Comparison of ENCODE assay signal across 8 cellular contexts in the genomic region with DNA sequence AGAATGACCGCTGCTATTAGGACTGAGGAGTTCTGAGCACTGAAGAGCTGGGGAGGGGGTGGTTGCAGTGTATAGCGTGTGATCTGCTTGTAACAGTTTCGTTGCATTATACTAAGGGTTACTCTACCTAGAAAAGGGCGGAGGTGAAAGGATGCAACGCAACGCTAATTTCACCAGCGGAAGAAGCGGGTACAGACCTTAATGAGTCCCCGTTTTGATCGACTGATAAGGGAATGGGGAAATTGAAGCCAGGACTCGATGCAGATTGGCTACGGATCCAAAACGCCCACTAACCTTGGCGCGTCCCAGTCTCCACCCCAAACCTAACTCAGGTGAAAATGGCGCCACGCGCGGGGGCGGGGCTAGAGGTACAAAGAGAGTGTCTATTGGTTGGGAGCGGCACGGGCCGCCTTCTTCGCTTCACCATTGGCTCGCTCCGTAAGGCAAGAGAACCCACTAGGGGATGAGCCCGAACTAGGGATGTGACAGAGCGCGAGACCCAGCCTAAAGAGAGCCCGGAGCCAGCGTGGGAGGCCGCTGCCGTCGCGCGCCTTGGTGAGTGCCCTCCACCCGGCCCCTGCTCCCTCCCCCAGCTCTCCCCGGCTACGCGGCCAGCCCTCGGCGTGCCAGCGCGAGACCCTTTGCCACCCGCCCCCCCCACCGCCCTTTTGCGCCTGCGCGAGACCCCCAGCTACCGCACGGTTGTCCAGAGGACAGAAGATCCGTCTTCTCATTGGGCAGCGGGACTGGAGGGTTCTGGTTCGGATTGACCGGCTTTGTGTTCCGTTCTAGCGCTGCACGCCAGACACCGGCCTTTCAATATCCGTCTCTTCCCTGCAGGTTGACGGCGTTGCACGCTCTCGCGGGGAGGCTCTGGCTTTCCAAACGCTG. TPM values are rescaled to one million over a fixed set of nuclear protein-coding genes. Genes with fewer than 3 reads are reported as not detected.
DNase-seq lines count a peak whose midpoint lies in the region; ATAC-seq and TF ChIP-seq lines count a peak whose summit lies in the region.

EBP (plus strand) TSS at position 456 of the 891 bp plus-strand sequence. CDS start 1,964 bp downstream, outside the sequence.

- peak within 1 kb of the TSS; percentile 88 for H3K27ac Mint-ChIP-seq in activated B cell treated with CpG ODN at 0.5 μM for 24 hours

- intact Hi-C loops in activated B cell treated with CpG ODN at 0.5 μM for 24 hours (cut with micrococcal nuclease), result loop anchor here (1.0 to 2.0 kb wide), 4 partner anchors 13 to 863 kb away; partner anchors contain the start of genes FTSJ1, PORCN, TBC1D25 and UXT

- H3K36me3 Mint-ChIP-seq in activated B cell treated with CpG ODN at 0.5 μM for 24 hours (ENCODE audit: low read depth), result peaks cover 15% of the 10 kb centered on the region

- POLR2A ChIA-PET in activated B cell treated with CpG ODN at 0.5 μM for 24 hours (lab: Charles Lee), result interaction anchor here (0.6 to 2.2 kb wide), 10 partner anchors 13 to 645 kb away, joined by 3 to 13 read pairs (median 5); partner anchors contain the start of genes GRIPAP1, PORCN, RBM3 and TBC1D25

- peak within 1 kb of the TSS; percentile 86 for H3K4me3 Mint-ChIP-seq in activated B cell treated with CpG ODN at 0.5 μM for 24 hours

- H3K4me3 ChIP-seq in cardiac fibroblast (replicated peaks in 1 of 2; ENCODE audit: low read depth in 2 of 2, low read length in 2 of 2), result peak within 1 kb of the TSS; percentile 54 to 65

- H3K27me3 Mint-ChIP-seq in activated B cell treated with CpG ODN at 0.5 μM for 24 hours, result no peaks in the 10 kb centered on the region

- CTCF ChIA-PET in activated B cell treated with CpG ODN at 0.5 μM for 24 hours (lab: Charles Lee), result no interaction called here

- H3K9me3 Mint-ChIP-seq in activated B cell treated with CpG ODN at 0.5 μM for 24 hours, result no peaks in the 10 kb centered on the region

- DNase-seq in AG08396 (ENCODE audit: low spot score) (peak; percentile 91), NCI-H345 treated with DMSO at 0.1 percent for 48 hours (lab: John Stamatoyannopoulos, UW; ENCODE audit: unreplicated experiment) (peak; percentile 90), activated B cell treated with CpG ODN at 0.5 μM for 24 hours (peak; percentile 79), cardiac fibroblast (ENCODE audit: low read depth in 2 of 2) (peak; percentile 81 to 89), iris pigment epithelial cell (ENCODE audit: low read depth) (peak; percentile 84)
- peak; percentile 84 to 92 for DNase-seq in stimulated activated CD4-positive, alpha-beta T cell treated with anti-CD3 and anti-CD28 coated beads, Interleukin-12 subunit alpha, Interleukin-12 subunit beta, amount 100 ng/mL, for 24 hours (ENCODE audit: low read depth in 2 of 2)

- TF ChIP-seq CTCF in activated B cell treated with CpG ODN at 0.5 μM for 24 hours (IDR thresholded peaks at IDR 0.05), result no peak
- TF ChIP-seq CTCF in cardiac fibroblast (IDR thresholded peaks at IDR 0.05; ENCODE audit: low read depth, low read length), result no peak

- peak; percentile 99 for ATAC-seq in GM19025 (IDR thresholded peaks at IDR 0.05; ENCODE audit: low read depth, unreplicated experiment)
- peak; percentile 98 for ATAC-seq in HG03280 (IDR thresholded peaks at IDR 0.05; ENCODE audit: unreplicated experiment)
- peak; percentile 96 for ATAC-seq in activated B cell treated with CpG ODN at 0.5 μM for 24 hours (ENCODE audit: low read depth)

- peaks cover 24% of the 10 kb centered on the region for H3K4me1 Mint-ChIP-seq in activated B cell treated with CpG ODN at 0.5 μM for 24 hours

RNA-seq across cellular contexts. Expression of gene EBP, which starts in this region (rescaled TPM):
- 72.4 and 75.5 TPM in 2 replicates for total RNA-seq in activated B cell treated with CpG ODN at 0.5 μM for 24 hours

Comparison
In these comparisons a context has a peak if more than half of its experiments do, and no peak if none do; other contexts are left out.
1. Peak in every context shown above with its lines: DNase-seq, ATAC-seq and H3K4me3 ChIP-seq.